22 cellular contexts compared by ENCODE assay signal in genomic region chr3:45120615-45121158, GRCh38. TPM values are rescaled to one million over a fixed set of nuclear protein-coding genes. Genes with fewer than 3 reads are reported as not detected.
DNase-seq lines count a peak whose midpoint lies in the region; ATAC-seq and TF ChIP-seq lines count a peak whose summit lies in the region.
"Had no signal": no experiment of that assay in that cellular context is flagged by ENCODE, and none has a peak within 500 bp of the region (broad histone marks: within the 10 kb centered on the region; RNA-seq: fewer than 3 reads in every experiment).

No MANE protein-coding gene starts in this region.

- H3K27me3 ChIP-seq in GM23338 (ENCODE audit: insufficient read depth) (no peaks in the 10 kb centered on the region), Peyer's patch (no peaks in the 10 kb centered on the region), esophagus squamous epithelium (no peaks in the 10 kb centered on the region), skeletal muscle tissue (ENCODE audit: control insufficient read depth in 3 of 3, insufficient read depth in 3 of 3, low read length in 3 of 3) (no peaks in the 10 kb centered on the region)
- H3K27me3 ChIP-seq: ascending aorta had no signal

- no peak overlapping the region for H2AFZ ChIP-seq in GM23338

- no peaks in the 10 kb centered on the region for H3K27me3 Mint-ChIP-seq in GM23338 (ENCODE audit: insufficient read depth, low read depth, poor library complexity)

- H3K9ac ChIP-seq in skeletal muscle tissue (ENCODE audit: low read depth in 1 of 3, low read length in 3 of 3) = no peak overlapping the region

- H3K79me2 ChIP-seq in GM23338 (replicated peaks; ENCODE audit: insufficient read depth) = no peaks in the 10 kb centered on the region; the same call in 1 of the 2 replicates

- WGBS in esophagus squamous epithelium, 2 donors = 76 to 85% methylated on average over 7 to 10 of the region's 10 CpGs

- no peaks in the 10 kb centered on the region; the same call in 1 of the 2 replicates for H4K20me1 ChIP-seq in GM23338 (replicated peaks; ENCODE audit: insufficient read depth)

- intact Hi-C loops in esophagus squamous epithelium (cut with DNase I) = no loop called here

- H3K4me2 ChIP-seq in GM23338 = no peak overlapping the region

- ATAC-seq in GM23338 = peak; percentile 73
- ATAC-seq in GM21515 (IDR thresholded peaks at IDR 0.05; ENCODE audit: unreplicated experiment) = no peak
- ATAC-seq: activated T-cell treated with anti-CD3 and anti-CD28 coated beads, Interleukin-2, amount 50 U/mL, for 72 hours; effector memory CD8-positive, alpha-beta T cell; stimulated activated naive CD8-positive, alpha-beta T cell treated with anti-CD3 and anti-CD28 coated beads, Interleukin-15, Interleukin-2, amounts not matched to agents 100 U/mL and 50 U/mL, for 24 hours had no signal

- no peaks in the 10 kb centered on the region for H3K9me3 Mint-ChIP-seq in GM23338
- H3K9me3 Mint-ChIP-seq: activated T-cell treated with anti-CD3 and anti-CD28 coated beads, Interleukin-2, amount 50 U/mL, for 72 hours; effector memory CD8-positive, alpha-beta T cell; nephron had no signal

- no peaks in the 10 kb centered on the region for H3K9me3 ChIP-seq in Peyer's patch
- no peaks in the 10 kb centered on the region for H3K9me3 ChIP-seq in esophagus squamous epithelium
- H3K9me3 ChIP-seq in skeletal muscle tissue (ENCODE audit: control insufficient read depth in 3 of 3, low read length in 3 of 3) = no peaks in the 10 kb centered on the region
- H3K9me3 ChIP-seq: ascending aorta had no signal

- H3K27ac Mint-ChIP-seq in GM23338 = no peak overlapping the region
- H3K27ac Mint-ChIP-seq: activated T-cell treated with anti-CD3 and anti-CD28 coated beads, Interleukin-2, amount 50 U/mL, for 72 hours; nephron had no signal

- H3K4me1 Mint-ChIP-seq in GM23338 = peaks cover 3% of the 10 kb centered on the region; the same call in 1 of the 3 replicates

- peak; percentile 29 for DNase-seq in GM23338 (ENCODE audit: low spot score)
- DNase-seq in Peyer's patch = no peak
- no peak for DNase-seq in esophagus squamous epithelium (lab: John Stamatoyannopoulos, UW)
- no peak for DNase-seq in stimulated activated naive CD4-positive, alpha-beta T cell (lab: John Stamatoyannopoulos, UW)
- no peak for DNase-seq in NCI-H1092 treated with DMSO at 0.1 percent for 48 hours (lab: John Stamatoyannopoulos, UW)
- no peak for DNase-seq in midbrain (lab: John Stamatoyannopoulos, UW)
- DNase-seq: activated naive CD4-positive, alpha-beta T cell treated with anti-CD3 and anti-CD28 coated beads, Interleukin-2, amount 50 U/mL, for 16 hours; activated T-cell treated with anti-CD3 and anti-CD28 coated beads, Interleukin-2, amount 50 U/mL, for 72 hours; effector memory CD8-positive, alpha-beta T cell; hypothalamus; islet precursor cell; NCI-H146; NCI-H69; posterior cingulate gyrus; stimulated activated naive CD8-positive, alpha-beta T cell treated with anti-CD3 and anti-CD28 coated beads, Interleukin-15, Interleukin-2, amounts not matched to agents 100 U/mL and 50 U/mL, for 24 hours; trophoblast cell had no signal

- H3K36me3 ChIP-seq in GM23338 (ENCODE audit: insufficient read depth) = no peaks in the 10 kb centered on the region
- H3K36me3 ChIP-seq in Peyer's patch = no peaks in the 10 kb centered on the region
- H3K36me3 ChIP-seq in esophagus squamous epithelium = peaks cover 0 to 29% (median 0%) of the 10 kb centered on the region in 3 donors
- no peaks in the 10 kb centered on the region for H3K36me3 ChIP-seq in skeletal muscle tissue (ENCODE audit: control insufficient read depth in 3 of 3, insufficient read depth in 3 of 3, low read length in 3 of 3)
- H3K36me3 ChIP-seq: ascending aorta had no signal

- no peak overlapping the region for H3K4me3 Mint-ChIP-seq in GM23338
- H3K4me3 Mint-ChIP-seq: activated T-cell treated with anti-CD3 and anti-CD28 coated beads, Interleukin-2, amount 50 U/mL, for 72 hours; effector memory CD8-positive, alpha-beta T cell; nephron had no signal

- no peaks in the 10 kb centered on the region; the same call in 2 of the 3 replicates for H3K36me3 Mint-ChIP-seq in GM23338 (ENCODE audit: low read depth)

- H3F3A ChIP-seq in GM23338 (replicated peaks; ENCODE audit: low read depth) = no peaks in the 10 kb centered on the region

- H3K9me2 ChIP-seq in GM23338 (ENCODE audit: insufficient read depth) = no peaks in the 10 kb centered on the region

- no peaks in the 10 kb centered on the region for H3K4me1 ChIP-seq in GM23338 (ENCODE audit: insufficient read depth)
- H3K4me1 ChIP-seq in Peyer's patch = peaks cover 0 to 61% (median 5%) of the 10 kb centered on the region in 4 donors
- H3K4me1 ChIP-seq in esophagus squamous epithelium = peaks cover 7 to 82% (median 30%) of the 10 kb centered on the region in 3 donors
- H3K4me1 ChIP-seq in skeletal muscle tissue (ENCODE audit: control insufficient read depth in 3 of 3, insufficient read depth in 3 of 3, low read length in 3 of 3) = peaks cover 18 to 37% (median 25%) of the 10 kb centered on the region in 3 donors

- H3K4me3 ChIP-seq in GM23338 (no peak overlapping the region), Peyer's patch (no peak overlapping the region), esophagus squamous epithelium (no peak overlapping the region), skeletal muscle tissue (ENCODE audit: low read length in 3 of 3) (no peak overlapping the region)
- H3K4me3 ChIP-seq: ascending aorta, lung, skin epidermis had no signal

- TF ChIP-seq CTCF in GM23338 (conservative IDR thresholded peaks at IDR 0.05; ENCODE audit: low read depth in 2 of 2) = peak; percentile 10 to 25; a peak in 1 of 4 replicates
- peak in 3 of 6 experiments; percentile 14 to 39 (median 37) for TF ChIP-seq CTCF in Peyer's patch (IDR thresholded peaks at IDR 0.05)
- no peak for TF ChIP-seq CTCF in esophagus squamous epithelium (IDR thresholded peaks at IDR 0.05)

- H3K27ac ChIP-seq in GM23338 (ENCODE audit: low read depth) (no peak overlapping the region), Peyer's patch (peak overlapping the region in 3 of 4 donors; percentile 52 to 92 (median 86)), esophagus squamous epithelium (peak overlapping the region; percentile 64 to 86 (median 78)), skeletal muscle tissue (ENCODE audit: low read depth, low read length) (peak overlapping the region; percentile 80)
- H3K27ac ChIP-seq: ascending aorta, skin epidermis had no signal

- peak in 1 of 2 donors; percentile 16 for TF ChIP-seq POLR2A in Peyer's patch (IDR thresholded peaks at IDR 0.05)
- no peak for TF ChIP-seq POLR2A in esophagus squamous epithelium (IDR thresholded peaks at IDR 0.05)

TF ChIP-seq in GM23338, 12 proteins besides CTCF, POLR2A, EP300 and RAD21 (continues in another document):
- TF ChIP-seq ZNF331 (CRISPR knock-in tag; IDR thresholded peaks at IDR 0.05; ENCODE audit: low read depth) (no peak), CREB1 (CRISPR knock-in tag; IDR thresholded peaks at IDR 0.05; ENCODE audit: low read depth) (no peak), NANOG (IDR thresholded peaks at IDR 0.05; ENCODE audit: borderline replicate concordance) (no peak), ZNF114 (CRISPR knock-in tag; IDR thresholded peaks at IDR 0.05) (no peak), REST (IDR thresholded peaks at IDR 0.05; ENCODE audit: unreplicated experiment) (no peak), STAT1 (IDR thresholded peaks at IDR 0.05; ENCODE audit: unreplicated experiment) (no peak), POLR2AphosphoS5 (IDR thresholded peaks at IDR 0.05; ENCODE audit: low read depth) (no peak), EZH2phosphoT487 (IDR thresholded peaks at IDR 0.05; ENCODE audit: unreplicated experiment) (no peak), ETS1 (IDR thresholded peaks at IDR 0.05) (no peak), JUNB (IDR thresholded peaks at IDR 0.05; ENCODE audit: unreplicated experiment) (no peak)

RNA-seq across cellular contexts. Expression of gene CDCP1, which starts 25.5 kb away (rescaled TPM):
- 17.4 and 20.1 TPM in 2 replicates for total RNA-seq in GM23338 (2014; rRNA removed; shearing (Covaris generic))
- polyA plus RNA-seq in GM23338 (2016; fragmentation: Nextera tagmentation; extraction: Ambion mirVana) = 7.7 and 8.4 TPM in 2 replicates
- 10 to 100 TPM; 29.7 to 68.3 (median 61.5) TPM for total RNA-seq in Peyer's patch
- total RNA-seq in esophagus squamous epithelium = 10 to 100 TPM; 35.7 to 95.4 (median 54.6) TPM
- total RNA-seq in skeletal muscle tissue = under 0.01 TPM

Comparison
In these comparisons a context has a peak if more than half of its experiments do, and no peak if none do; other contexts are left out.
1. CTCF ChIP-seq: peak in GM23338 (2 of 2); none in esophagus squamous epithelium (0 of 6).
2. RNA of gene CDCP1, which starts 25.5 kb away (total RNA-seq): 35.7 to 95.4 TPM in esophagus squamous epithelium, 29.7 to 68.3 TPM in Peyer's patch and 17.4 to 20.1 TPM in GM23338; under 0.01 TPM in skeletal muscle tissue (single experiment); every median in the first group is over 10 times any median in the second.